29 cellular contexts compared by ENCODE assay signal in the genomic region with DNA sequence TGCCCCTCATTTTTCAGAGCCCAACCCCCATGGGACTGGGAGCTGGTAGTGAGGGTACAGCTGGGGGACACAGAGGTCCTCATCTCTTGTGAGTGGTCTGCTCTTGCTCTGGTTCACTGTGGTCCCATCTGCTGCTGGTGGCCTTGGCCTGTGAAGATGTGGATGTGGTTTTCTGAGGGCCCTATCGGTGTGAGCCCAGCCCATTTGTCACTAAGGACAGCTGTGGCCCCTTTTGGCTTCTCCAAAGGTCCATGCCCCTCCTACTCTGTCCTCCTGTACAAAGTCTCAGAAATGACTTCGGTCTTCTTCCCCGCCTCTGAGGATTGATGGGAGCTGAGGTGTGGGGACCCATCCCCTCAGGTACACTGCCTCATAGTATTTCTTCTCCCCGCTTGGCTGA. TPM values are rescaled to one million over a fixed set of nuclear protein-coding genes. Genes with fewer than 3 reads are reported as not detected.
"Had no signal": no experiment of that assay in that cellular context is flagged by ENCODE, and none has a peak within 500 bp of the region (broad histone marks: within the 10 kb centered on the region; RNA-seq: fewer than 3 reads in every experiment).

No MANE protein-coding gene starts in this region.

- H3K27ac Mint-ChIP-seq: neural progenitor cell; T-helper 1 cell treated with Interleukin-12 subunit alpha and Interleukin-12 subunit beta and Interleukin-4 antibody, amounts not matched to agents 30 μg/mL and 1 μg/mL, for 36 hours; WTC11 had no signal

- H3K4me3 Mint-ChIP-seq: activated T-cell treated with anti-CD3 and anti-CD28 coated beads, Interleukin-2, amount 50 U/mL, for 4 hours; natural killer cell; neural progenitor cell; T-helper 1 cell treated with Interleukin-12 subunit alpha and Interleukin-12 subunit beta and Interleukin-4 antibody, amounts not matched to agents 30 μg/mL and 1 μg/mL, for 36 hours; WTC11 had no signal

- H3K9me3 Mint-ChIP-seq: activated T-cell treated with anti-CD3 and anti-CD28 coated beads, Interleukin-2, amount 50 U/mL, for 4 hours; immature natural killer cell; natural killer cell; neural progenitor cell; T-helper 1 cell treated with Interleukin-12 subunit alpha and Interleukin-12 subunit beta and Interleukin-4 antibody, amounts not matched to agents 30 μg/mL and 1 μg/mL, for 36 hours; WTC11 had no signal

- ATAC-seq: activated T-cell treated with anti-CD3 and anti-CD28 coated beads, Interleukin-2, amount 50 U/mL, for 4 hours; left colon; natural killer cell; right cardiac atrium; WTC11 had no signal

- H3K36me3 Mint-ChIP-seq: natural killer cell, neural progenitor cell, WTC11 had no signal

- DNase-seq: activated CD4-positive, alpha-beta T cell treated with anti-CD3 and anti-CD28 coated beads for 1 hour; activated CD4-positive, alpha-beta T cell treated with anti-CD3 and anti-CD28 coated beads, Interleukin-2, amount 50 U/mL, for 1 hour; activated CD8-positive, alpha-beta memory T cell treated with anti-CD3 and anti-CD28 coated beads, Interleukin-2, amount 50 U/mL, for 4 hours; activated naive CD4-positive, alpha-beta T cell; activated T-cell treated with anti-CD3 and anti-CD28 coated beads, Interleukin-2, amount 50 U/mL, for 4 hours; amygdala; caudate nucleus; head of caudate nucleus; hypothalamus; immature natural killer cell; kidney; left colon; mammary epithelial cell; midbrain; natural killer cell; occipital lobe; right cardiac atrium; SK-N-SH; spleen; stimulated activated naive CD4-positive, alpha-beta T cell treated with Interleukin-2 at 50 U/mL for 16 hours; SW 1271; trophoblast cell had no signal

- FAIRE-seq: endothelial cell of umbilical vein, kidney had no signal

RNA-seq across cellular contexts. Expression of a gene that starts 21.0 kb away (rescaled TPM):
- total RNA-seq: chondrocyte, endothelial cell of umbilical vein, mammary epithelial cell, thoracic aorta, vagina, WTC11 had no signal
- polyA plus RNA-seq: endothelial cell of umbilical vein, mammary epithelial cell, SK-N-SH had no signal
